14 cellular contexts compared by ENCODE assay signal in genomic region chr7:44700322-44700721, GRCh38.
"Had no signal": no experiment of that assay in that cellular context is flagged by ENCODE, and none has a peak within 500 bp of the region (broad histone marks: within the 10 kb centered on the region; RNA-seq: fewer than 3 reads in every experiment).

No MANE protein-coding gene starts in this region.

- H3K4me3 ChIP-seq: SK-N-MC, stomach, thoracic aorta had no signal

- H3K9me3 ChIP-seq: stomach, thoracic aorta had no signal

- H3K9me3 Mint-ChIP-seq: memory B cell had no signal

- H3K27ac Mint-ChIP-seq: memory B cell, nephron had no signal

- H3K27ac ChIP-seq: brain microvascular endothelial cell, SK-N-MC, stomach, thoracic aorta had no signal

- FAIRE-seq: islet of Langerhans had no signal

- H3K4me1 Mint-ChIP-seq: memory B cell, nephron had no signal

- H3K27me3 ChIP-seq: brain microvascular endothelial cell, stomach had no signal

- H3K27me3 Mint-ChIP-seq: memory B cell had no signal

- DNase-seq: activated CD4-positive, alpha-beta T cell treated with anti-CD3 and anti-CD28 coated beads, Interleukin-2, amount 50 U/mL, for 4 hours; activated CD4-positive, CD25-positive, alpha-beta regulatory T cell; activated naive CD4-positive, alpha-beta T cell; amniotic stem cell; brain microvascular endothelial cell; cerebellar nuclear complex; dermis blood vessel endothelial cell; stimulated activated CD4-positive, alpha-beta T cell treated with anti-CD3 and anti-CD28 coated beads, Interleukin-4, amount 100 ng/mL, for 24 hours; stomach had no signal

- H3K4me1 ChIP-seq: stomach had no signal

- H3K4me3 Mint-ChIP-seq: memory B cell, nephron had no signal
